In the genomic region with DNA sequence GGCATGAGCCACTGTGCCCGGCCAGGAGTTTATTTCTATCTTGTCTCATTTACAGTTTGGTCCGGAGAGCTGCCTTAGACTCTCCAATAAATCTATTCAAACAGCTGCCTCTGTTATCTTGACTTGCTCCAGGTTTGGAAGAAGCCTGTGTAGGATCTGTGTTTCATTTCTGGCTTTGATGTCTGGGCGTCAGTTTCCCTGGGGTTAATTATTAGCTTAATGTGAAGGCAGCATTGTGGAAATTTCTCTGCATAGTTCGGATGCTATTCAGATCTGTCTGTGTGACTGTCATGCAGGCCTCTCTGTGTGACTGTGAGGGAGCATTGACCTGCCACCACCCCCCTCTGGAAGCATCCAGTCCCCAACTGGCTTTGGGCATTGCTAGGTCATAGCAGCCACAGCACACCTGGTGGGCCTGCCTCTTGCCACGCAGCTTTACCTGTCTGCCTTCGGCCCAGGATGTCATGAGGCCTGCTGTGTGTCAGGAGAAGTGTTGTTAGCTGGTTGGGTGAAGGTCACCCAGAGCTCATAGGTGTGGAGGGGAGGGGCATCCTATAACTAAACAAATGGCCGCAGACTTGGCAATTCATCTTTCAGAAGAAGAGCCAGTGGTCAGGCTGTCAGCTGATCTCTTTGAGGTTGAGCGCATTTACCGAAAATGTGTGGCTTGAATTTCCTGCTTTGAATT, we compare ENCODE assay signal across 8 cellular contexts. TPM values are rescaled to one million over a fixed set of nuclear protein-coding genes. Genes with fewer than 3 reads are reported as not detected.
DNase-seq lines count a peak whose midpoint lies in the region; ATAC-seq and TF ChIP-seq lines count a peak whose summit lies in the region.

No MANE protein-coding gene starts in this region.

- POLR2A ChIA-PET in MCF 10A (lab: Yijun Ruan, JAX): interaction anchor here (1.7 to 15.1 kb wide), 2 partner anchors 9 to 19 kb away, joined by 6 to 236 read pairs; no protein-coding TSS in a partner anchor

- no peak for TF ChIP-seq EP300 in tibial nerve (IDR thresholded peaks at IDR 0.05)

- peaks cover 15% of the 10 kb centered on the region for H3K4me1 Mint-ChIP-seq in MCF 10A (ENCODE audit: insufficient read depth, unreplicated experiment)

- no peaks in the 10 kb centered on the region for H3K27me3 Mint-ChIP-seq in MCF 10A (ENCODE audit: insufficient read depth, unreplicated experiment)

- H3K27ac ChIP-seq in breast epithelium: peak overlapping the region; percentile 56 to 80
- H3K27ac ChIP-seq in tibial nerve: peak overlapping the region in 3 of 4 donors; percentile 20 to 62 (median 21)

- H3K36me3 Mint-ChIP-seq in MCF 10A (ENCODE audit: insufficient read depth, unreplicated experiment): peaks cover 74% of the 10 kb centered on the region

- in situ Hi-C loops in HAP-1 (cut with MboI; ENCODE audit: low sequenced_read_pairs): no loop called here

- peaks cover 5 to 8% of the 10 kb centered on the region in 2 donors for H3K4me1 ChIP-seq in breast epithelium
- H3K4me1 ChIP-seq in tibial nerve: peaks cover 0 to 70% (median 32%) of the 10 kb centered on the region in 4 donors
- no peaks in the 10 kb centered on the region for H3K4me1 ChIP-seq in HAP-1

- no peaks in the 10 kb centered on the region for H3K9me3 Mint-ChIP-seq in MCF 10A (ENCODE audit: unreplicated experiment)

- DNase-seq in breast epithelium (ENCODE audit: low spot score in 2 of 2) (no peak), MCF 10A (ENCODE audit: unreplicated experiment) (no peak), NCI-H2029 treated with DMSO at 0.1 percent for 48 hours (lab: John Stamatoyannopoulos, UW) (peak; percentile 62), kidney tubule cell (ENCODE audit: low spot score) (peak; percentile 88), tibial nerve (ENCODE audit: low spot score in 2 of 2) (no peak), CD1c-positive myeloid dendritic cell (ENCODE audit: extremely low spot score) (no peak), HAP-1 (ENCODE audit: low spot score in 2 of 2) (no peak)

- H3K4me3 ChIP-seq in breast epithelium: peak overlapping the region in 1 of 3 donors; percentile 36
- no peak overlapping the region for H3K4me3 ChIP-seq in tibial nerve
- no peak overlapping the region for H3K4me3 ChIP-seq in HAP-1

- no peaks in the 10 kb centered on the region for H3K36me3 ChIP-seq in breast epithelium
- H3K36me3 ChIP-seq in tibial nerve: peaks cover 0 to 65% (median 19%) of the 10 kb centered on the region in 3 donors
- H3K36me3 ChIP-seq in HAP-1 (replicated peaks): peaks cover 20% of the 10 kb centered on the region

- intact Hi-C loops in breast epithelium (cut with DNase I; ENCODE audit: low total_unique reads): no loop called here
- intact Hi-C loops in MCF 10A (cut with micrococcal nuclease): no loop called here

- no TSS peak for BruUV-seq in MCF 10A (replicated peaks; lab: Mats Ljungman, UMichigan)

- CTCF ChIA-PET in MCF 10A (lab: Yijun Ruan, JAX): interaction anchor here (0.9 to 2.6 kb wide), 3 partner anchors 15 to 51 kb away, joined by 4 to 10 read pairs (median 6); no protein-coding TSS in a partner anchor

- H3K9me3 ChIP-seq in breast epithelium (no peaks in the 10 kb centered on the region), tibial nerve (no peaks in the 10 kb centered on the region), HAP-1 (no peaks in the 10 kb centered on the region)

- H3K27ac Mint-ChIP-seq in MCF 10A (ENCODE audit: low read depth, unreplicated experiment): no peak overlapping the region

- H3K27me3 ChIP-seq in breast epithelium (no peaks in the 10 kb centered on the region), tibial nerve (no peaks in the 10 kb centered on the region), HAP-1 (ENCODE audit: low read depth) (no peaks in the 10 kb centered on the region)

- no peak for ATAC-seq in HG03439 (IDR thresholded peaks at IDR 0.05; ENCODE audit: unreplicated experiment)

- TF ChIP-seq POLR2A in breast epithelium (IDR thresholded peaks at IDR 0.05): no peak
- TF ChIP-seq POLR2A in tibial nerve (IDR thresholded peaks at IDR 0.05): no peak

- no peak for TF ChIP-seq CTCF in breast epithelium (IDR thresholded peaks at IDR 0.05)
- TF ChIP-seq CTCF in MCF 10A (IDR thresholded peaks at IDR 0.05; ENCODE audit: unreplicated experiment): no peak
- TF ChIP-seq CTCF in tibial nerve (IDR thresholded peaks at IDR 0.05): no peak

- WGBS in tibial nerve, 2 donors: 57 to 71% methylated on average over 9 of the region's 9 CpGs

- H3K4me3 Mint-ChIP-seq in MCF 10A (ENCODE audit: unreplicated experiment): no peak overlapping the region

RNA-seq across cellular contexts. Expression of a gene that starts 9.8 kb away (rescaled TPM):
- total RNA-seq in breast epithelium (10 to 100 TPM; 61.6 to 76.7 (median 70.8) TPM), MCF 10A (2022) (77.0 and 87.7 TPM in 2 replicates), tibial nerve (100 to 1,000 TPM; 110 to 153 (median 129) TPM)

Comparison
In these comparisons a context has a peak if more than half of its experiments do, and no peak if none do; other contexts are left out.
1. DNase-seq: peak in NCI-H2029 treated with DMSO at 0.1 percent for 48 hours (single experiment) and kidney tubule cell (single experiment); none in breast epithelium (0 of 2), MCF 10A (single experiment), tibial nerve (0 of 2), CD1c-positive myeloid dendritic cell (single experiment) and HAP-1 (0 of 2).